1 cellular context compared by ENCODE assay signal in the genomic region with DNA sequence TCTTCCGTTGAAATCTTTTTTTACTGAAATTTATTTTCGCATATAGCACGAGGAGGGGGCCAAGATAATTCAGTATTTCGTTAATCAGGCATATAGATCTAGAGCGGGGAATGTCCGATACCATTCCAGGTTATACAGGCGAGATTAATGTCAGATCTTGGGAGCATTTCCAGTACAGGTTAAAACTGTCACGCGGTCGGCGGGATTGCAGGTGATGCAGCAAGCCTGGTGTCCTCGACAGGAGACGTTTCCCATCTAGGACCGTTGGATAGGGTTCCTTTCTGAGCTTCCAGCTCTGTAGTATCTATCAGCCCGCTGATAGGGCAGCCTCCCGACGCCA.
TF ChIP-seq lines count a peak whose summit lies in the region.

No MANE protein-coding gene starts in this region.

TF ChIP-seq in HepG2, 621 proteins besides CTCF, POLR2A, EP300 and RAD21 (continued from another document):
- TF ChIP-seq, protein P1, sequence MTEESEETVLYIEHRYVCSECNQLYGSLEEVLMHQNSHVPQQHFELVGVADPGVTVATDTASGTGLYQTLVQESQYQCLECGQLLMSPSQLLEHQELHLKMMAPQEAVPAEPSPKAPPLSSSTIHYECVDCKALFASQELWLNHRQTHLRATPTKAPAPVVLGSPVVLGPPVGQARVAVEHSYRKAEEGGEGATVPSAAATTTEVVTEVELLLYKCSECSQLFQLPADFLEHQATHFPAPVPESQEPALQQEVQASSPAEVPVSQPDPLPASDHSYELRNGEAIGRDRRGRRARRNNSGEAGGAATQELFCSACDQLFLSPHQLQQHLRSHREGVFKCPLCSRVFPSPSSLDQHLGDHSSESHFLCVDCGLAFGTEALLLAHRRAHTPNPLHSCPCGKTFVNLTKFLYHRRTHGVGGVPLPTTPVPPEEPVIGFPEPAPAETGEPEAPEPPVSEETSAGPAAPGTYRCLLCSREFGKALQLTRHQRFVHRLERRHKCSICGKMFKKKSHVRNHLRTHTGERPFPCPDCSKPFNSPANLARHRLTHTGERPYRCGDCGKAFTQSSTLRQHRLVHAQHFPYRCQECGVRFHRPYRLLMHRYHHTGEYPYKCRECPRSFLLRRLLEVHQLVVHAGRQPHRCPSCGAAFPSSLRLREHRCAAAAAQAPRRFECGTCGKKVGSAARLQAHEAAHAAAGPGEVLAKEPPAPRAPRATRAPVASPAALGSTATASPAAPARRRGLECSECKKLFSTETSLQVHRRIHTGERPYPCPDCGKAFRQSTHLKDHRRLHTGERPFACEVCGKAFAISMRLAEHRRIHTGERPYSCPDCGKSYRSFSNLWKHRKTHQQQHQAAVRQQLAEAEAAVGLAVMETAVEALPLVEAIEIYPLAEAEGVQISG (CRISPR knock-in tag; IDR thresholded peaks at IDR 0.05), result no peak
- TF ChIP-seq SMARCE1 (IDR thresholded peaks at IDR 0.05; ENCODE audit: borderline replicate concordance), result no peak
- TF ChIP-seq, protein P2, sequence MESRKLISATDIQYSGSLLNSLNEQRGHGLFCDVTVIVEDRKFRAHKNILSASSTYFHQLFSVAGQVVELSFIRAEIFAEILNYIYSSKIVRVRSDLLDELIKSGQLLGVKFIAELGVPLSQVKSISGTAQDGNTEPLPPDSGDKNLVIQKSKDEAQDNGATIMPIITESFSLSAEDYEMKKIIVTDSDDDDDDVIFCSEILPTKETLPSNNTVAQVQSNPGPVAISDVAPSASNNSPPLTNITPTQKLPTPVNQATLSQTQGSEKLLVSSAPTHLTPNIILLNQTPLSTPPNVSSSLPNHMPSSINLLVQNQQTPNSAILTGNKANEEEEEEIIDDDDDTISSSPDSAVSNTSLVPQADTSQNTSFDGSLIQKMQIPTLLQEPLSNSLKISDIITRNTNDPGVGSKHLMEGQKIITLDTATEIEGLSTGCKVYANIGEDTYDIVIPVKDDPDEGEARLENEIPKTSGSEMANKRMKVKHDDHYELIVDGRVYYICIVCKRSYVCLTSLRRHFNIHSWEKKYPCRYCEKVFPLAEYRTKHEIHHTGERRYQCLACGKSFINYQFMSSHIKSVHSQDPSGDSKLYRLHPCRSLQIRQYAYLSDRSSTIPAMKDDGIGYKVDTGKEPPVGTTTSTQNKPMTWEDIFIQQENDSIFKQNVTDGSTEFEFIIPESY (CRISPR knock-in tag; IDR thresholded peaks at IDR 0.05), result peak; percentile 76; the same call in 1 of the 2 replicates
- TF ChIP-seq KDM6A (CRISPR knock-in tag; IDR thresholded peaks at IDR 0.05; ENCODE audit: low read depth), result no peak
- TF ChIP-seq NFKB2 (CRISPR knock-in tag; IDR thresholded peaks at IDR 0.05; ENCODE audit: borderline replicate concordance), result no peak
- no peak for TF ChIP-seq MED13 (CRISPR knock-in tag; IDR thresholded peaks at IDR 0.05)
- TF ChIP-seq THAP11 (CRISPR knock-in tag; IDR thresholded peaks at IDR 0.05), result no peak
- TF ChIP-seq, protein P3, sequence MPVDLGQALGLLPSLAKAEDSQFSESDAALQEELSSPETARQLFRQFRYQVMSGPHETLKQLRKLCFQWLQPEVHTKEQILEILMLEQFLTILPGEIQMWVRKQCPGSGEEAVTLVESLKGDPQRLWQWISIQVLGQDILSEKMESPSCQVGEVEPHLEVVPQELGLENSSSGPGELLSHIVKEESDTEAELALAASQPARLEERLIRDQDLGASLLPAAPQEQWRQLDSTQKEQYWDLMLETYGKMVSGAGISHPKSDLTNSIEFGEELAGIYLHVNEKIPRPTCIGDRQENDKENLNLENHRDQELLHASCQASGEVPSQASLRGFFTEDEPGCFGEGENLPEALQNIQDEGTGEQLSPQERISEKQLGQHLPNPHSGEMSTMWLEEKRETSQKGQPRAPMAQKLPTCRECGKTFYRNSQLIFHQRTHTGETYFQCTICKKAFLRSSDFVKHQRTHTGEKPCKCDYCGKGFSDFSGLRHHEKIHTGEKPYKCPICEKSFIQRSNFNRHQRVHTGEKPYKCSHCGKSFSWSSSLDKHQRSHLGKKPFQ (CRISPR knock-in tag; IDR thresholded peaks at IDR 0.05; ENCODE audit: insufficient replicate concordance), result no peak
- no peak for TF ChIP-seq ZNF446 (CRISPR knock-in tag; IDR thresholded peaks at IDR 0.05)
- TF ChIP-seq, protein P4, sequence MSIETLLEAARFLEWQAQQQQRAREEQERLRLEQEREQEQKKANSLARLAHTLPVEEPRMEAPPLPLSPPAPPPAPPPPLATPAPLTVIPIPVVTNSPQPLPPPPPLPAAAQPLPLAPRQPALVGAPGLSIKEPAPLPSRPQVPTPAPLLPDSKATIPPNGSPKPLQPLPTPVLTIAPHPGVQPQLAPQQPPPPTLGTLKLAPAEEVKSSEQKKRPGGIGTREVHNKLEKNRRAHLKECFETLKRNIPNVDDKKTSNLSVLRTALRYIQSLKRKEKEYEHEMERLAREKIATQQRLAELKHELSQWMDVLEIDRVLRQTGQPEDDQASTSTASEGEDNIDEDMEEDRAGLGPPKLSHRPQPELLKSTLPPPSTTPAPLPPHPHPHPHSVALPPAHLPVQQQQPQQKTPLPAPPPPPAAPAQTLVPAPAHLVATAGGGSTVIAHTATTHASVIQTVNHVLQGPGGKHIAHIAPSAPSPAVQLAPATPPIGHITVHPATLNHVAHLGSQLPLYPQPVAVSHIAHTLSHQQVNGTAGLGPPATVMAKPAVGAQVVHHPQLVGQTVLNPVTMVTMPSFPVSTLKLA (IDR thresholded peaks at IDR 0.05), result no peak
- peak; percentile 27; the same call in 1 of the 2 replicates for TF ChIP-seq TOPORS (CRISPR knock-in tag; IDR thresholded peaks at IDR 0.05)
- no peak for TF ChIP-seq GFI1 (CRISPR knock-in tag; IDR thresholded peaks at IDR 0.05; ENCODE audit: borderline replicate concordance)
- TF ChIP-seq, protein P5, sequence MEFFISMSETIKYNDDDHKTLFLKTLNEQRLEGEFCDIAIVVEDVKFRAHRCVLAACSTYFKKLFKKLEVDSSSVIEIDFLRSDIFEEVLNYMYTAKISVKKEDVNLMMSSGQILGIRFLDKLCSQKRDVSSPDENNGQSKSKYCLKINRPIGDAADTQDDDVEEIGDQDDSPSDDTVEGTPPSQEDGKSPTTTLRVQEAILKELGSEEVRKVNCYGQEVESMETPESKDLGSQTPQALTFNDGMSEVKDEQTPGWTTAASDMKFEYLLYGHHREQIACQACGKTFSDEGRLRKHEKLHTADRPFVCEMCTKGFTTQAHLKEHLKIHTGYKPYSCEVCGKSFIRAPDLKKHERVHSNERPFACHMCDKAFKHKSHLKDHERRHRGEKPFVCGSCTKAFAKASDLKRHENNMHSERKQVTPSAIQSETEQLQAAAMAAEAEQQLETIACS (CRISPR knock-in tag; IDR thresholded peaks at IDR 0.05), result no peak
- TF ChIP-seq, protein P6, sequence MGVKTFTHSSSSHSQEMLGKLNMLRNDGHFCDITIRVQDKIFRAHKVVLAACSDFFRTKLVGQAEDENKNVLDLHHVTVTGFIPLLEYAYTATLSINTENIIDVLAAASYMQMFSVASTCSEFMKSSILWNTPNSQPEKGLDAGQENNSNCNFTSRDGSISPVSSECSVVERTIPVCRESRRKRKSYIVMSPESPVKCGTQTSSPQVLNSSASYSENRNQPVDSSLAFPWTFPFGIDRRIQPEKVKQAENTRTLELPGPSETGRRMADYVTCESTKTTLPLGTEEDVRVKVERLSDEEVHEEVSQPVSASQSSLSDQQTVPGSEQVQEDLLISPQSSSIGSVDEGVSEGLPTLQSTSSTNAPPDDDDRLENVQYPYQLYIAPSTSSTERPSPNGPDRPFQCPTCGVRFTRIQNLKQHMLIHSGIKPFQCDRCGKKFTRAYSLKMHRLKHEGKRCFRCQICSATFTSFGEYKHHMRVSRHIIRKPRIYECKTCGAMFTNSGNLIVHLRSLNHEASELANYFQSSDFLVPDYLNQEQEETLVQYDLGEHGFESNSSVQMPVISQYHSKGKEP (CRISPR knock-in tag; IDR thresholded peaks at IDR 0.05), result 0 out of 2 replicates have a peak, but pooled peaks have one; percentile 7
- 0 out of 2 replicates have a peak, but pooled peaks have one; percentile 8 for TF ChIP-seq MIER3 (CRISPR knock-in tag; IDR thresholded peaks at IDR 0.05; ENCODE audit: borderline replicate concordance)
- no peak for TF ChIP-seq ZNF557 (CRISPR knock-in tag; IDR thresholded peaks at IDR 0.05)
- no peak for TF ChIP-seq SATB2 (CRISPR knock-in tag; IDR thresholded peaks at IDR 0.05)
